Comparison of ENCODE assay signal across 12 cellular contexts in the genomic region with DNA sequence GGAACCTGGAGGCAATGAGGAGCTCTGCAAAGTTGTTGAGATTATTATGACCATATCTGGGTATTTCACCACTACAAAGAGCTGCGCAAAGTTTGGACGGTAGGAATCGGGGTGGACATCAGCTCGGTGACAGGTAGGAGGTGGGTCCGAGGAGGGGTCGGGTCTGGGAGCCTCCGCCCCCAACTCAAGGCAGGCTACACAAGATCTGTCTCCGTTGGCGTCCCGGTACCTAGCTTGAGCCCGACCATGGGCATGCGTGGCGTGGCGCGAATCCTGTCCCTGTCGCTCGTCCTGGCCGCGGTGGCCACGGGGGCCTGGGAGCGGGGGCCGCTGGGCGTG. TPM values are rescaled to one million over a fixed set of nuclear protein-coding genes. Genes with fewer than 3 reads are reported as not detected.
DNase-seq lines count a peak whose midpoint lies in the region; ATAC-seq and TF ChIP-seq lines count a peak whose summit lies in the region.
"Had no signal": no experiment of that assay in that cellular context is flagged by ENCODE, and none has a peak within 500 bp of the region (broad histone marks: within the 10 kb centered on the region; RNA-seq: fewer than 3 reads in every experiment).

No MANE protein-coding gene starts in this region.

- H3K9ac ChIP-seq in neural cell (ENCODE audit: low read length): peak overlapping the region; percentile 57
- H3K9ac ChIP-seq: BLaER1 had no signal

- H3K4me1 ChIP-seq in ectodermal cell (ENCODE audit: control insufficient read depth, insufficient read depth, low read length): peaks cover 3% of the 10 kb centered on the region
- H3K4me1 ChIP-seq in aorta (ENCODE audit: control insufficient read depth in 1 of 2, insufficient read depth in 2 of 2, low read length in 2 of 2): no peaks in the 10 kb centered on the region
- H3K4me1 ChIP-seq in body of pancreas: peaks cover 16% of the 10 kb centered on the region

- TF ChIP-seq CTCF in neural cell (IDR thresholded peaks at IDR 0.05; ENCODE audit: poor library complexity, severe bottlenecking): no peak
- no peak for TF ChIP-seq CTCF in body of pancreas (IDR thresholded peaks at IDR 0.05)

- H3K9me3 ChIP-seq in ectodermal cell (ENCODE audit: control insufficient read depth, low read length) (no peaks in the 10 kb centered on the region), neural cell (ENCODE audit: low read length) (peaks cover 6% of the 10 kb centered on the region), aorta (ENCODE audit: control insufficient read depth, low read length) (no peaks in the 10 kb centered on the region), body of pancreas (no peaks in the 10 kb centered on the region)

- TF ChIP-seq EP300 in neural cell (conservative IDR thresholded peaks at IDR 0.05; ENCODE audit: poor library complexity, severe bottlenecking): no peak

- TF ChIP-seq POLR2A in body of pancreas (IDR thresholded peaks at IDR 0.05): no peak

- no peaks in the 10 kb centered on the region for H3K79me2 ChIP-seq in neural cell (replicated peaks; ENCODE audit: insufficient read depth, low read length)

- no peak for TF ChIP-seq RAD21 in neural cell (conservative IDR thresholded peaks at IDR 0.05)

- ATAC-seq in left cardiac atrium (no peak), aorta (ENCODE audit: low FRiP score) (peak; percentile 19), body of pancreas (no peak)
- ATAC-seq: Panc1 had no signal

- no peaks in the 10 kb centered on the region for H3F3A ChIP-seq in neural cell (ENCODE audit: insufficient read depth, low read length, poor library complexity, severe bottlenecking)

- H3K4me2 ChIP-seq in neural cell (ENCODE audit: low read length): no peak overlapping the region

- intact Hi-C loops in left cardiac atrium (cut with DNase I) (no loop called here), cardiac septum (cut with DNase I) (no loop called here), aorta (cut with DNase I) (no loop called here), body of pancreas (cut with DNase I) (no loop called here)

- H3K27ac ChIP-seq in ectodermal cell (ENCODE audit: insufficient read depth, low read depth, low read length, poor library complexity, severe bottlenecking) (no peak overlapping the region), neural cell (ENCODE audit: low read length) (no peak overlapping the region), aorta (ENCODE audit: low read depth in 1 of 2, low read length in 2 of 2) (no peak overlapping the region), body of pancreas (no peak overlapping the region)
- H3K27ac ChIP-seq: BLaER1 had no signal

- WGBS in ectodermal cell, 2 experiments: 6 to 7% methylated on average over 23 of the region's 23 CpGs
- 5 to 6% methylated on average over 23 of the region's 23 CpGs for WGBS in aorta, 2 donors
- WGBS in body of pancreas, 2 donors: 2 to 4% methylated on average over 18 to 19 of the region's 23 CpGs

- H3K4me3 ChIP-seq in ectodermal cell (ENCODE audit: insufficient read depth, low read depth, low read length): peak overlapping the region; percentile 30
- H3K4me3 ChIP-seq in neural cell (ENCODE audit: low read length): peak overlapping the region; percentile 81
- H3K4me3 ChIP-seq in aorta (ENCODE audit: low read length in 2 of 2): no peak overlapping the region
- no peak overlapping the region for H3K4me3 ChIP-seq in body of pancreas
- H3K4me3 ChIP-seq: BLaER1 had no signal

- no peaks in the 10 kb centered on the region for H3K9me2 ChIP-seq in neural cell (ENCODE audit: insufficient read depth, low read length)

- no peaks in the 10 kb centered on the region for H3K36me3 ChIP-seq in ectodermal cell (ENCODE audit: control insufficient read depth, insufficient read depth, low read length)
- no peaks in the 10 kb centered on the region for H3K36me3 ChIP-seq in neural cell (ENCODE audit: insufficient read depth, low read length)
- H3K36me3 ChIP-seq in aorta (ENCODE audit: control insufficient read depth in 1 of 2, insufficient read depth in 2 of 2, low read length in 1 of 2): no peaks in the 10 kb centered on the region
- H3K36me3 ChIP-seq in body of pancreas (replicated peaks in 1 of 2; ENCODE audit: insufficient read depth in 1 of 2, low read depth in 2 of 2): no peaks in the 10 kb centered on the region
- H3K36me3 ChIP-seq: BLaER1 had no signal

- H3K27me3 ChIP-seq in ectodermal cell (ENCODE audit: control insufficient read depth, insufficient read depth, low read length, poor library complexity, severe bottlenecking) (peaks cover 63% of the 10 kb centered on the region), neural cell (ENCODE audit: insufficient read depth, low read depth, low read length) (peaks cover 55% of the 10 kb centered on the region), aorta (ENCODE audit: control insufficient read depth in 1 of 2, insufficient read depth in 2 of 2, low read length in 1 of 2) (peaks cover 0 to 1% of the 10 kb centered on the region in 2 donors), body of pancreas (peaks cover 8 to 25% of the 10 kb centered on the region in 2 donors)

- no peaks in the 10 kb centered on the region for H4K20me1 ChIP-seq in neural cell (ENCODE audit: insufficient read depth)
- H4K20me1 ChIP-seq: BLaER1 had no signal

- DNase-seq in left cardiac atrium (peak; percentile 21), cardiac septum (ENCODE audit: low spot score) (no peak), aorta (no peak), mucosa of gallbladder (ENCODE audit: low spot score) (no peak), body of pancreas (no peak), OCI-M2 (lab: John Stamatoyannopoulos, UW; ENCODE audit: unreplicated experiment) (no peak)
- DNase-seq: activated CD4-positive, alpha-beta T cell treated with anti-CD3 and anti-CD28 coated beads, Interleukin-2, amount 50 U/mL, for 4 hours; NCI-H1694 had no signal

- no peak overlapping the region for H2AFZ ChIP-seq in neural cell (ENCODE audit: low read depth, low read length)

TF ChIP-seq in neural cell, 6 proteins besides CTCF, POLR2A, EP300 and RAD21:
- no peak for TF ChIP-seq MXI1 (conservative IDR thresholded peaks at IDR 0.05; ENCODE audit: poor library complexity, severe bottlenecking)

RNA-seq across cellular contexts. Expression of a gene that starts 40.2 kb away (rescaled TPM):
- total RNA-seq in left cardiac atrium (10 to 100 TPM; 20.3 to 24.5 TPM), cardiac septum (24.0 TPM), aorta (10 to 100 TPM; 48.7 to 59.4 TPM), mucosa of gallbladder (35.3 TPM), body of pancreas (10 to 100 TPM in 1 of 2 donors, 1 to 10 TPM in 1; 7.3 to 17.4 TPM)
- polyA plus RNA-seq in ectodermal cell (2013, experiment 1 of 4): 5.7 TPM
- 6.2 TPM for polyA plus RNA-seq in ectodermal cell (2013, experiment 2 of 4)
- polyA plus RNA-seq in ectodermal cell (2013, experiment 3 of 4): 5.6 TPM
- polyA plus RNA-seq in ectodermal cell (2013, experiment 4 of 4): 5.8 TPM
- polyA plus RNA-seq in neural cell (4.7 and 5.4 TPM in 2 replicates), aorta (10 to 100 TPM; 10.4 to 22.3 TPM)
- 17.8 and 18.8 TPM in 2 replicates for polyA minus RNA-seq in neural cell

Comparison
In these comparisons a context has a peak if more than half of its experiments do, and no peak if none do; other contexts are left out.
1. H3K4me3 ChIP-seq: peak in ectodermal cell (single experiment) and neural cell (single experiment); none in aorta (0 of 2) and body of pancreas (0 of 2).